16 cellular contexts compared by ENCODE assay signal in genomic region chr5:170353011-170353890, GRCh38. TPM values are rescaled to one million over a fixed set of nuclear protein-coding genes. Genes with fewer than 3 reads are reported as not detected.
DNase-seq lines count a peak whose midpoint lies in the region; ATAC-seq and TF ChIP-seq lines count a peak whose summit lies in the region.
"Had no signal": no experiment of that assay in that cellular context is flagged by ENCODE, and none has a peak within 500 bp of the region (broad histone marks: within the 10 kb centered on the region; RNA-seq: fewer than 3 reads in every experiment).

No MANE protein-coding gene starts in this region.

- H3K36me3 ChIP-seq in left ventricle myocardium inferior (no peaks in the 10 kb centered on the region), HAP-1 (replicated peaks) (no peaks in the 10 kb centered on the region), tibial artery (no peaks in the 10 kb centered on the region)
- H3K36me3 ChIP-seq: SJCRH30 had no signal

- peak overlapping the region; percentile 41 for H3K4me3 ChIP-seq in left ventricle myocardium inferior
- H3K4me3 ChIP-seq in HAP-1: no peak overlapping the region
- no peak overlapping the region for H3K4me3 ChIP-seq in tibial artery
- H3K4me3 ChIP-seq: SJCRH30 had no signal

- peak; percentile 41 for ATAC-seq in SK-N-SH treated with all-trans-retinoic acid at 6 μM for 48 hours
- ATAC-seq in sciatic nerve: peak; percentile 35
- ATAC-seq: CD8-positive, alpha-beta T cell had no signal

- TF ChIP-seq CTCF in left ventricle myocardium inferior (IDR thresholded peaks at IDR 0.05; ENCODE audit: borderline replicate concordance): no peak
- TF ChIP-seq CTCF in tibial artery (IDR thresholded peaks at IDR 0.05): no peak

- no peak overlapping the region for H3K27ac Mint-ChIP-seq in activated T-helper 2 cell treated with anti-CD3 and anti-CD28 coated beads, Interferon-gamma antibody, Interleukin-2, Interleukin-4, amounts not matched to agents 10 μg/mL and 5 μg/mL and 100 μg/mL, durations not matched to agents 14 hours and 24 hours and 36 hours
- H3K27ac Mint-ChIP-seq: activated naive CD4-positive, alpha-beta T cell treated with anti-CD3 and anti-CD28 coated beads for 36 hours; CD8-positive, alpha-beta T cell had no signal

- H3K27me3 Mint-ChIP-seq in activated T-helper 2 cell treated with anti-CD3 and anti-CD28 coated beads, Interferon-gamma antibody, Interleukin-2, Interleukin-4, amounts not matched to agents 10 μg/mL and 5 μg/mL and 100 μg/mL, durations not matched to agents 14 hours and 24 hours and 36 hours (ENCODE audit: low read depth): peaks cover 44% of the 10 kb centered on the region

- H3K4me3 Mint-ChIP-seq in activated T-helper 2 cell treated with anti-CD3 and anti-CD28 coated beads, Interferon-gamma antibody, Interleukin-2, Interleukin-4, amounts not matched to agents 10 μg/mL and 5 μg/mL and 100 μg/mL, durations not matched to agents 14 hours and 24 hours and 36 hours (ENCODE audit: low read depth): no peak overlapping the region
- H3K4me3 Mint-ChIP-seq: activated naive CD4-positive, alpha-beta T cell treated with anti-CD3 and anti-CD28 coated beads for 36 hours; CD8-positive, alpha-beta T cell had no signal

- H3K9me3 Mint-ChIP-seq in activated T-helper 2 cell treated with anti-CD3 and anti-CD28 coated beads, Interferon-gamma antibody, Interleukin-2, Interleukin-4, amounts not matched to agents 10 μg/mL and 5 μg/mL and 100 μg/mL, durations not matched to agents 14 hours and 24 hours and 36 hours: no peaks in the 10 kb centered on the region
- H3K9me3 Mint-ChIP-seq: activated naive CD4-positive, alpha-beta T cell treated with anti-CD3 and anti-CD28 coated beads for 36 hours; CD8-positive, alpha-beta T cell had no signal

- H3K36me3 Mint-ChIP-seq in activated T-helper 2 cell treated with anti-CD3 and anti-CD28 coated beads, Interferon-gamma antibody, Interleukin-2, Interleukin-4, amounts not matched to agents 10 μg/mL and 5 μg/mL and 100 μg/mL, durations not matched to agents 14 hours and 24 hours and 36 hours (ENCODE audit: low read depth): no peaks in the 10 kb centered on the region
- H3K36me3 Mint-ChIP-seq: CD8-positive, alpha-beta T cell had no signal

- in situ Hi-C loops in HAP-1 (cut with MboI; ENCODE audit: low sequenced_read_pairs): no loop called here

- no peaks in the 10 kb centered on the region for H3K9me3 ChIP-seq in left ventricle myocardium inferior (replicated peaks)
- H3K9me3 ChIP-seq in HAP-1: no peaks in the 10 kb centered on the region
- no peaks in the 10 kb centered on the region for H3K9me3 ChIP-seq in tibial artery
- H3K9me3 ChIP-seq: SJCRH30 had no signal

- H3K27ac ChIP-seq in left ventricle myocardium inferior (replicated peaks) (no peak overlapping the region), tibial artery (no peak overlapping the region)
- H3K27ac ChIP-seq: SJCRH30 had no signal

- intact Hi-C loops in left ventricle myocardium inferior (cut with micrococcal nuclease) (no loop called here), sciatic nerve (cut with DNase I) (no loop called here), tibial artery (cut with DNase I; ENCODE audit: low total_unique reads) (no loop called here)
- intact Hi-C loops in activated T-helper 2 cell treated with anti-CD3 and anti-CD28 coated beads, Interferon-gamma antibody, Interleukin-2, Interleukin-4, amounts not matched to agents 10 μg/mL and 5 μg/mL and 100 μg/mL, durations not matched to agents 14 hours and 24 hours and 36 hours (cut with micrococcal nuclease): no loop called here

- H3K27me3 ChIP-seq in left ventricle myocardium inferior (ENCODE audit: low read depth) (peaks cover 89% of the 10 kb centered on the region), HAP-1 (ENCODE audit: low read depth) (no peaks in the 10 kb centered on the region), tibial artery (peaks cover 0 to 27% of the 10 kb centered on the region in 2 donors)

- DNase-seq in GDM1 (lab: John Stamatoyannopoulos, UW) (peak; percentile 54), left ventricle myocardium inferior (no peak), sciatic nerve (ENCODE audit: low spot score) (no peak), HAP-1 (ENCODE audit: low spot score in 2 of 2) (no peak), NOMO-1 treated with DMSO at 0.1 percent for 48 hours (lab: John Stamatoyannopoulos, UW; ENCODE audit: unreplicated experiment) (no peak), tibial artery (no peak)
- DNase-seq in activated T-helper 2 cell treated with anti-CD3 and anti-CD28 coated beads, Interferon-gamma antibody, Interleukin-2, Interleukin-4, amounts not matched to agents 10 μg/mL and 5 μg/mL and 100 μg/mL, durations not matched to agents 14 hours and 24 hours and 36 hours (ENCODE audit: low spot score): no peak
- DNase-seq: activated CD4-positive, alpha-beta T cell treated with anti-CD3 and anti-CD28 coated beads, Interleukin-2, amount 50 U/mL, for 1 hour; activated naive CD4-positive, alpha-beta T cell treated with anti-CD3 and anti-CD28 coated beads for 36 hours; CD8-positive, alpha-beta T cell; NCI-H526 treated with DMSO at 0.1 percent for 48 hours; SJCRH30; stimulated activated CD4-positive, alpha-beta T cell treated with anti-CD3 and anti-CD28 coated beads, Interleukin-1b, Interleukin-23, amount 100 ng/mL, for 48 hours had no signal

- H3K4me1 Mint-ChIP-seq in activated T-helper 2 cell treated with anti-CD3 and anti-CD28 coated beads, Interferon-gamma antibody, Interleukin-2, Interleukin-4, amounts not matched to agents 10 μg/mL and 5 μg/mL and 100 μg/mL, durations not matched to agents 14 hours and 24 hours and 36 hours (ENCODE audit: low read depth): peaks cover 4% of the 10 kb centered on the region

- H3K4me1 ChIP-seq in left ventricle myocardium inferior (peaks cover 33% of the 10 kb centered on the region), HAP-1 (no peaks in the 10 kb centered on the region), tibial artery (peaks cover 0 to 7% (median 0%) of the 10 kb centered on the region in 4 donors)
- H3K4me1 ChIP-seq: SJCRH30 had no signal

TF ChIP-seq in SK-N-SH treated with all-trans-retinoic acid at 6 μM for 48 hours, 23 proteins besides CTCF, POLR2A, EP300 and RAD21:
- TF ChIP-seq SNAI2 (CRISPR knock-in tag; IDR thresholded peaks at IDR 0.05) (no peak), BACH2 (CRISPR knock-in tag; IDR thresholded peaks at IDR 0.05; ENCODE audit: borderline replicate concordance) (no peak), ZFP3 (CRISPR knock-in tag; IDR thresholded peaks at IDR 0.05) (no peak), GLIS3 (CRISPR knock-in tag; IDR thresholded peaks at IDR 0.05) (no peak), ZC3H10 (CRISPR knock-in tag; IDR thresholded peaks at IDR 0.05) (no peak), ESRRG (CRISPR knock-in tag; IDR thresholded peaks at IDR 0.05) (no peak), POU6F1 (CRISPR knock-in tag; IDR thresholded peaks at IDR 0.05; ENCODE audit: borderline replicate concordance, low read depth) (no peak), TOX (CRISPR knock-in tag; IDR thresholded peaks at IDR 0.05; ENCODE audit: borderline replicate concordance) (no peak)
TF ChIP-seq in SK-N-SH treated with all-trans-retinoic acid at 6 μM for 48 hours: peak in this region for 0.

RNA-seq across cellular contexts. Expression of gene KCNMB1, which starts 35.9 kb away (rescaled TPM):
- total RNA-seq in left ventricle myocardium inferior: 1.3 TPM
- total RNA-seq in sciatic nerve: 1.4 TPM
- total RNA-seq in activated T-helper 2 cell treated with anti-CD3 and anti-CD28 coated beads, Interferon-gamma antibody, Interleukin-2, Interleukin-4, amounts not matched to agents 10 μg/mL and 5 μg/mL and 100 μg/mL, durations not matched to agents 14 hours and 24 hours and 36 hours: not detected in 2 replicates
- total RNA-seq: CD8-positive, alpha-beta T cell; fibroblast of villous mesenchyme; SJCRH30 had no signal

RNA-seq across cellular contexts. Expression of gene LCP2, which starts 55.7 kb away (rescaled TPM):
- 3.9 TPM for total RNA-seq in left ventricle myocardium inferior
- total RNA-seq in sciatic nerve: 45.2 TPM
- total RNA-seq in activated T-helper 2 cell treated with anti-CD3 and anti-CD28 coated beads, Interferon-gamma antibody, Interleukin-2, Interleukin-4, amounts not matched to agents 10 μg/mL and 5 μg/mL and 100 μg/mL, durations not matched to agents 14 hours and 24 hours and 36 hours: 239 and 254 TPM in 2 replicates
- total RNA-seq: fibroblast of villous mesenchyme, osteoblast, SJCRH30 had no signal
